Comparison of ENCODE assay signal across 28 cellular contexts in the genomic region with DNA sequence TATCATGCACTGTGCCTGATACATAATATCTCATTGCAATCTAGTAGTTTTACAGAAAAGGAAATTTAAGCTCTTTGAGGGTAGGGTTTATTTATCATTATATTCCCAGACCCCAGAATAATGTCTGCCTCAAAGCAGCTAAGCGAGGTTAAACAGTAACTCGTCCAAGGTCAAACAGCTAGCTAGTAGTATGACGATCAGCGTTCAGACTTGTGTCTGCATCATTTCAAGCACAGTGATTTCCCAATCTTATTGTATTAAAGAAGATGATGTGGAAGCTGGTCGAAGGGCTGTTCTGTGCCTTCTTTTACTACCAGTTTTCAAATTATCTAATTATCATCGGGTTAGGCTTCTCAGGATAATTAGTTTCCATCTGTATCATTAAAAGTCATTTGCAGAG. TPM values are rescaled to one million over a fixed set of nuclear protein-coding genes. Genes with fewer than 3 reads are reported as not detected.
DNase-seq lines count a peak whose midpoint lies in the region; ATAC-seq, FAIRE-seq and TF ChIP-seq lines count a peak whose summit lies in the region.
"Had no signal": no experiment of that assay in that cellular context is flagged by ENCODE, and none has a peak within 500 bp of the region (broad histone marks: within the 10 kb centered on the region; RNA-seq: fewer than 3 reads in every experiment).

No MANE protein-coding gene starts in this region.

- FAIRE-seq in bronchial epithelial cell (lab: Jason Lieb, UNC), result peak; percentile 23
- FAIRE-seq: A204.1, GM12878, GM12892, GM18507 had no signal

- H3K4me3 ChIP-seq in bronchial epithelial cell (ENCODE audit: low read depth, low read length), result no peak overlapping the region
- H3K4me3 ChIP-seq: BLaER1, GM12878 had no signal

- peaks cover 53% of the 10 kb centered on the region for H3K4me1 Mint-ChIP-seq in nephron
- H3K4me1 Mint-ChIP-seq: CD14-positive monocyte; CD4-positive, alpha-beta memory T cell; CD4-positive, CD25-positive, alpha-beta regulatory T cell; CD8-positive, alpha-beta memory T cell had no signal

- H3K27ac Mint-ChIP-seq in nephron, result peak overlapping the region in 2 of 3 experiments; percentile 13 to 40
- H3K27ac Mint-ChIP-seq: CD14-positive monocyte; CD4-positive, alpha-beta memory T cell; CD4-positive, CD25-positive, alpha-beta regulatory T cell; CD8-positive, alpha-beta memory T cell had no signal

- peaks cover 19% of the 10 kb centered on the region for H3K9me3 Mint-ChIP-seq in nephron

- H3K4me3 Mint-ChIP-seq in nephron, result no peak overlapping the region
- H3K4me3 Mint-ChIP-seq: CD14-positive monocyte; CD4-positive, alpha-beta memory T cell; CD4-positive, CD25-positive, alpha-beta regulatory T cell; CD8-positive, alpha-beta memory T cell had no signal

- no peaks in the 10 kb centered on the region for H3K36me3 ChIP-seq in bronchial epithelial cell (ENCODE audit: control insufficient read depth, insufficient read depth, low read length)
- H3K36me3 ChIP-seq: BE2C, BLaER1 had no signal

- peaks cover 12% of the 10 kb centered on the region for H3K36me3 Mint-ChIP-seq in nephron (ENCODE audit: low read depth)
- H3K36me3 Mint-ChIP-seq: CD14-positive monocyte; CD4-positive, alpha-beta memory T cell; CD4-positive, CD25-positive, alpha-beta regulatory T cell had no signal

- H3K27me3 Mint-ChIP-seq in nephron (ENCODE audit: low read depth), result no peaks in the 10 kb centered on the region

- ATAC-seq in GM21526 (IDR thresholded peaks at IDR 0.05; ENCODE audit: low FRiP score, unreplicated experiment), result no peak
- ATAC-seq: GM12878 had no signal

- no peaks in the 10 kb centered on the region for H3K27me3 ChIP-seq in bronchial epithelial cell (ENCODE audit: control insufficient read depth, insufficient read depth, low read length)
- H3K27me3 ChIP-seq: BE2C, BLaER1 had no signal

- no peak for DNase-seq in bronchial epithelial cell (ENCODE audit: low read depth)
- DNase-seq in renal cortical epithelial cell (ENCODE audit: low read depth), result peak; percentile 27
- DNase-seq in putamen (ENCODE audit: low spot score), result no peak
- DNase-seq in SIG-M5 treated with dmso at 0.1 percent for 504 hours (lab: John Stamatoyannopoulos, UW; ENCODE audit: unreplicated experiment), result no peak
- DNase-seq: 8988T; ACHN; BE2C; C1 segment of cervical spinal cord; CD4-positive, alpha-beta memory T cell; CD4-positive, CD25-positive, alpha-beta regulatory T cell; CD8-positive, alpha-beta memory T cell; COR-L47; DMS 273 treated with DMSO at 0.1 percent for 48 hours; DMS153; DMS53; DMS79; DND-41; EL; GDM1 had no signal

- TF ChIP-seq CTCF in bronchial epithelial cell (IDR thresholded peaks at IDR 0.05; ENCODE audit: insufficient read depth, low read length, severe bottlenecking), result no peak
- no peak for TF ChIP-seq CTCF in nephron (IDR thresholded peaks at IDR 0.05; ENCODE audit: unreplicated experiment in 3 of 3)

RNA-seq across cellular contexts. Expression of a gene that starts 55.1 kb away (rescaled TPM):
- total RNA-seq in bronchial epithelial cell (11.6 and 11.9 TPM in 2 replicates), renal cortical epithelial cell (13.7 and 38.5 TPM in 2 replicates)
- total RNA-seq: CD4-positive, alpha-beta memory T cell; CD8-positive, alpha-beta memory T cell; G401 had no signal
